Comparison of ENCODE assay signal across 7 cellular contexts in genomic region chr12:105279460-105280056, GRCh38. TPM values are rescaled to one million over a fixed set of nuclear protein-coding genes. Genes with fewer than 3 reads are reported as not detected.
DNase-seq lines count a peak whose midpoint lies in the region; ATAC-seq and TF ChIP-seq lines count a peak whose summit lies in the region.

No MANE protein-coding gene starts in this region.

- H3K4me3 ChIP-seq in NB4 (ENCODE audit: low read depth, low read length) (no peak overlapping the region), fibroblast of villous mesenchyme (ENCODE audit: low read depth, low read length) (no peak overlapping the region)

- TF ChIP-seq POLR2A in NB4 (IDR thresholded peaks at IDR 0.05; ENCODE audit: extremely low read depth, insufficient read length) = no peak

- DNase-seq in NB4 (ENCODE audit: low read depth) (peak; percentile 79), activated T-cell treated with anti-CD3 and anti-CD28 coated beads for 24 hours (ENCODE audit: low read depth) (peak; percentile 4), fibroblast of villous mesenchyme (ENCODE audit: low read depth) (peak; percentile 51), renal cortical epithelial cell (ENCODE audit: low read depth) (peak; percentile 41), COLO668 (lab: John Stamatoyannopoulos, UW; ENCODE audit: unreplicated experiment) (no peak), NCI-H1930 (lab: John Stamatoyannopoulos, UW) (no peak)

- ATAC-seq in GM18498 (IDR thresholded peaks at IDR 0.05; ENCODE audit: unreplicated experiment) = peak; percentile 65

- TF ChIP-seq CTCF in NB4 (IDR thresholded peaks at IDR 0.05; ENCODE audit: low read depth, low read length) (peak; percentile 85), fibroblast of villous mesenchyme (IDR thresholded peaks at IDR 0.05; ENCODE audit: insufficient read depth, low read depth, low read length) (peak; percentile 71)

RNA-seq across cellular contexts. Expression of gene APPL2, which starts 43.6 kb away (rescaled TPM):
- 40.9 and 60.9 TPM in 2 replicates for total RNA-seq in fibroblast of villous mesenchyme
- 39.9 and 111 TPM in 2 replicates for total RNA-seq in renal cortical epithelial cell

RNA-seq across cellular contexts. Expression of gene C12orf75, which starts 50.9 kb away (rescaled TPM):
- total RNA-seq in fibroblast of villous mesenchyme (295 and 302 TPM in 2 replicates), renal cortical epithelial cell (468 and 490 TPM in 2 replicates)

Comparison
In these comparisons a context has a peak if more than half of its experiments do, and no peak if none do; other contexts are left out.
1. DNase-seq: peak in NB4 (single experiment), activated T-cell treated with anti-CD3 and anti-CD28 coated beads for 24 hours (single experiment), fibroblast of villous mesenchyme (single experiment) and renal cortical epithelial cell (single experiment); none in COLO668 (single experiment) and NCI-H1930 (0 of 2).